Comparison of ENCODE assay signal across 9 cellular contexts in the genomic region with DNA sequence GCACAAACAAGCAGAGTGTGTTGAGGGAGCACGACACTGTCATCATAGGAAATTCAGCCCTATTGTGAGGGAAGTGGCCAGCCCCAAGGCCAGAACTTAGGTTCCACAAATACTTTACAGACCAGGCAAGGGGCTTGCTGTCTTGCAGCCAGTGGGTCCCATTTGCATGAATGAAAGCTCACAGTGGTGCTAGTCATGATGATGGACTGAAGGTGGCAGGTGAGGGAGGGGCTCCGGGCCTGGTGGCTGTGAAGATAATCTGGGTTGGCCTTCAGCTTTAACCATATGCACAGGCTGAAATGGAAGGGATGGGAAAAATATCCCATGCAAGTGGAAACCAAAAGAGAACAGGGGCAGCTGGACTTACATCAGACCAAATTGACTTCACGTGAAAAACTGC. TPM values are rescaled to one million over a fixed set of nuclear protein-coding genes. Genes with fewer than 3 reads are reported as not detected.
"Had no signal": no experiment of that assay in that cellular context is flagged by ENCODE, and none has a peak within 500 bp of the region (broad histone marks: within the 10 kb centered on the region; RNA-seq: fewer than 3 reads in every experiment).

No MANE protein-coding gene starts in this region.

- ATAC-seq: HepG2, K562 had no signal

- H3K27ac ChIP-seq: HL-60, KMS-11 had no signal

- H3K9me3 Mint-ChIP-seq: IgD-negative memory B cell had no signal

- H3K4me3 ChIP-seq: K562 had no signal

- H3K27ac Mint-ChIP-seq: IgD-negative memory B cell had no signal

- H3K4me3 Mint-ChIP-seq: IgD-negative memory B cell had no signal

- H3K9ac ChIP-seq: KMS-11 had no signal

- H3K4me2 ChIP-seq: KMS-11 had no signal

- DNase-seq: IMR-90, KBM-7, KG1 had no signal

RNA-seq across cellular contexts. Expression of a gene that starts 39.4 kb away (rescaled TPM):
- total RNA-seq: HepG2, HT-29, IMR-90, K562 had no signal
- polyA plus RNA-seq: HepG2, IgD-negative memory B cell, IMR-90, K562 had no signal
